In genomic region chr3:129621626-129622417, GRCh38 we compare ENCODE assay signal across 13 cellular contexts. TPM values are rescaled to one million over a fixed set of nuclear protein-coding genes. Genes with fewer than 3 reads are reported as not detected.
DNase-seq lines count a peak whose midpoint lies in the region; ATAC-seq and TF ChIP-seq lines count a peak whose summit lies in the region.
"Had no signal": no experiment of that assay in that cellular context is flagged by ENCODE, and none has a peak within 500 bp of the region (broad histone marks: within the 10 kb centered on the region; RNA-seq: fewer than 3 reads in every experiment).

No MANE protein-coding gene starts in this region.

- H3K9me3 ChIP-seq in breast epithelium (no peaks in the 10 kb centered on the region), gastroesophageal sphincter (no peaks in the 10 kb centered on the region), transverse colon (no peaks in the 10 kb centered on the region)

- ATAC-seq in gastroesophageal sphincter: no peak
- no peak for ATAC-seq in GM19324 (IDR thresholded peaks at IDR 0.05; ENCODE audit: low FRiP score, unreplicated experiment)
- ATAC-seq: esophagus mucosa had no signal

- peaks cover 0 to 8% of the 10 kb centered on the region in 2 donors for H3K4me1 ChIP-seq in breast epithelium
- peaks cover 0 to 91% (median 58%) of the 10 kb centered on the region in 3 donors for H3K4me1 ChIP-seq in gastroesophageal sphincter
- peaks cover 22 to 48% (median 36%) of the 10 kb centered on the region in 4 donors for H3K4me1 ChIP-seq in transverse colon

- POLR2A ChIA-PET in MCF 10A (lab: Yijun Ruan, JAX): no interaction called here

- H3K36me3 Mint-ChIP-seq in MCF 10A (ENCODE audit: insufficient read depth, unreplicated experiment) (peaks cover 6% of the 10 kb centered on the region), nephron progenitor cell (ENCODE audit: low read depth) (no peaks in the 10 kb centered on the region)
- H3K36me3 Mint-ChIP-seq: activated naive CD8-positive, alpha-beta T cell treated with anti-CD3 and anti-CD28 coated beads for 36 hours; CD8-positive, alpha-beta memory T cell had no signal

- BruUV-seq in MCF 10A (replicated peaks; lab: Mats Ljungman, UMichigan): no TSS peak

- H3K36me3 ChIP-seq in breast epithelium (no peaks in the 10 kb centered on the region), gastroesophageal sphincter (no peaks in the 10 kb centered on the region), transverse colon (no peaks in the 10 kb centered on the region)
- H3K36me3 ChIP-seq: WERI-Rb-1 had no signal

- H3K4me1 Mint-ChIP-seq in MCF 10A (ENCODE audit: insufficient read depth, unreplicated experiment) (peaks cover 7% of the 10 kb centered on the region), nephron progenitor cell (peaks cover 82% of the 10 kb centered on the region)

- no peak for TF ChIP-seq EP300 in gastroesophageal sphincter (IDR thresholded peaks at IDR 0.05)
- TF ChIP-seq EP300 in transverse colon (IDR thresholded peaks at IDR 0.05; ENCODE audit: low read depth): no peak

- H3K27me3 Mint-ChIP-seq in MCF 10A (ENCODE audit: insufficient read depth, unreplicated experiment) (no peaks in the 10 kb centered on the region), nephron progenitor cell (ENCODE audit: low read depth, poor library complexity) (peaks cover 21% of the 10 kb centered on the region)

- in situ Hi-C loops in transverse colon (cut with MboI; ENCODE audit: low pct_ligation_motif_present in 1 of 4, low pct_unique_long_range_greater_than_20kb in 1 of 4, low sequenced_read_pairs in 3 of 4): no loop called here

- TF ChIP-seq POLR2A in breast epithelium (IDR thresholded peaks at IDR 0.05): no peak
- no peak for TF ChIP-seq POLR2A in gastroesophageal sphincter (IDR thresholded peaks at IDR 0.05)
- no peak for TF ChIP-seq POLR2A in transverse colon (IDR thresholded peaks at IDR 0.05)

- CTCF ChIA-PET in MCF 10A (lab: Yijun Ruan, JAX): interaction anchor here (1.3 kb wide), 1 partner anchor 132 kb away, joined by 5 read pairs; no protein-coding TSS in a partner anchor

- 63% methylated on average over 8 of the region's 19 CpGs; no CpG with 5 or more reads in 1 of the 2 donors for WGBS in gastroesophageal sphincter (ENCODE audit: low coverage in 1 of 2), 2 donors
- WGBS in transverse colon (ENCODE audit: low coverage in 1 of 2), 2 donors: 66 to 74% methylated on average over 7 to 19 of the region's 19 CpGs

- peak overlapping the region; percentile 39 for H3K27ac Mint-ChIP-seq in MCF 10A (ENCODE audit: low read depth, unreplicated experiment)
- peak overlapping the region; percentile 45 for H3K27ac Mint-ChIP-seq in nephron progenitor cell
- H3K27ac Mint-ChIP-seq: activated naive CD8-positive, alpha-beta T cell treated with anti-CD3 and anti-CD28 coated beads for 36 hours; CD8-positive, alpha-beta memory T cell had no signal

- H3K27me3 ChIP-seq in breast epithelium: no peaks in the 10 kb centered on the region
- no peaks in the 10 kb centered on the region for H3K27me3 ChIP-seq in gastroesophageal sphincter
- H3K27me3 ChIP-seq in transverse colon: no peaks in the 10 kb centered on the region

- H3K4me3 Mint-ChIP-seq in MCF 10A (ENCODE audit: unreplicated experiment): no peak overlapping the region
- peak overlapping the region; percentile 44 for H3K4me3 Mint-ChIP-seq in nephron progenitor cell
- H3K4me3 Mint-ChIP-seq: activated naive CD8-positive, alpha-beta T cell treated with anti-CD3 and anti-CD28 coated beads for 36 hours; CD8-positive, alpha-beta memory T cell had no signal

- TF ChIP-seq CTCF in MCF 10A (IDR thresholded peaks at IDR 0.05; ENCODE audit: unreplicated experiment) (no peak), breast epithelium (IDR thresholded peaks at IDR 0.05) (no peak), gastroesophageal sphincter (IDR thresholded peaks at IDR 0.05) (no peak), nephron progenitor cell (IDR thresholded peaks at IDR 0.05) (no peak), transverse colon (IDR thresholded peaks at IDR 0.05) (no peak)

- DNase-seq in MCF 10A (ENCODE audit: unreplicated experiment) (no peak), breast epithelium (ENCODE audit: low spot score in 2 of 2) (no peak), nephron progenitor cell (no peak), transverse colon (no peak)
- DNase-seq in NK-92 treated with Interleukin-12 subunit alpha and Interleukin-12 subunit beta, amount 100 ng/mL, for 24 hours (lab: John Stamatoyannopoulos, UW): no peak
- no peak for DNase-seq in effector CD8-positive, alpha-beta T cell (lab: John Stamatoyannopoulos, UW)
- DNase-seq: activated naive CD8-positive, alpha-beta T cell treated with anti-CD3 and anti-CD28 coated beads for 36 hours; stimulated activated naive CD4-positive, alpha-beta T cell treated with Interleukin-2 at 50 U/mL for 16 hours; WERI-Rb-1 had no signal

- H3K4me3 ChIP-seq in breast epithelium (no peak overlapping the region), gastroesophageal sphincter (no peak overlapping the region), transverse colon (no peak overlapping the region)

- intact Hi-C loops in MCF 10A (cut with micrococcal nuclease) (no loop called here), breast epithelium (cut with DNase I; ENCODE audit: low total_unique reads) (no loop called here), transverse colon (cut with DNase I; ENCODE audit: low total_unique reads) (loop anchor here (10.0 kb wide), 1 partner anchor 313 kb away; no protein-coding TSS in a partner anchor)

- H3K27ac ChIP-seq in breast epithelium (peak overlapping the region in 1 of 2 donors; percentile 78), gastroesophageal sphincter (peak overlapping the region in 3 of 4 donors; percentile 82 to 98 (median 95)), transverse colon (peak overlapping the region in 3 of 4 donors; percentile 95 to 100 (median 98))
- H3K27ac ChIP-seq: WERI-Rb-1 had no signal

- no peaks in the 10 kb centered on the region for H3K9me3 Mint-ChIP-seq in MCF 10A (ENCODE audit: unreplicated experiment)
- H3K9me3 Mint-ChIP-seq in nephron progenitor cell: no peaks in the 10 kb centered on the region
- H3K9me3 Mint-ChIP-seq: activated naive CD8-positive, alpha-beta T cell treated with anti-CD3 and anti-CD28 coated beads for 36 hours; CD8-positive, alpha-beta memory T cell had no signal

RNA-seq across cellular contexts. Expression of gene PLXND1, which starts 15.3 kb away (rescaled TPM):
- 5.6 and 6.2 TPM in 2 replicates for total RNA-seq in MCF 10A (2022)
- 100 to 1,000 TPM in 2 of 3 donors, 10 to 100 TPM in 1; 53.6 to 187 (median 118) TPM for total RNA-seq in breast epithelium
- total RNA-seq in gastroesophageal sphincter: 10 to 100 TPM; 45.0 to 77.9 (median 61.5) TPM
- 10 to 100 TPM; 26.4 to 71.8 (median 35.8) TPM for total RNA-seq in transverse colon
